1 cellular context compared by ENCODE assay signal in the genomic region with DNA sequence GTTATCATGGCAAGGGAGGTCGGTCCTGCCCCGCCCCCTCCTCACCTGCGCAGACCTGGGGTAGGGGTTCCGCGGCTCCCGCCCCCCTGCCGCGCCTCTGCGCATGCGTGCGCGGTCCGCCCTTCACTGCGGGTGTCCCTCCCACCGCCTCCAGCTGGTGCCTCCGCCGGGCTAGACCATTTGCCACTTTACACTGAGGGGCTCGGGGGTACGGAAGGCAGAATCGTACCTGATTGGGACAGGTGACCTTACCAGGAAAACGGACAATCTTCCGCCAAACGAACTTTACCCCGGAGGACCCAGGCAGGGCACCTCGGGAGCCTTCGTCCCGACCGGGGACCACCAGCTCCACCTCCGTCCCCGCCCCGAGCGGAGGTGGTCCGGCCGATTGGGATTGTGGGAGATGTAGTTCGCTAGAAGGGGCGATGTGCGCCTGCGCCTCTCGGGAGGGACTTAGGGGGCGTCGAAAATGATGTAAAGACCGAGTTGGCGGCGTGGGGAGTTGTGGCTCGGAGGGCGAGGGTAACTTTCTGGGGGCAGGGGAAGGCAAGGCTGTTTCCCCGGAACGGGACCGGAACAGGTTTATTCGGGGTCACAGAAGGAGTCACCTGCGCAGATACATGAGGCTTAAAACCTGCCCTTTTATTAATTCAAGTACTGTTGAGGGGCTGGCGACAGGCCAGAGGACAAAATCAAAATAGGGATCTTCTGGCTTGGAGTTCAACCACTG.
TF ChIP-seq lines count a peak whose summit lies in the region.

A gene with protein sequence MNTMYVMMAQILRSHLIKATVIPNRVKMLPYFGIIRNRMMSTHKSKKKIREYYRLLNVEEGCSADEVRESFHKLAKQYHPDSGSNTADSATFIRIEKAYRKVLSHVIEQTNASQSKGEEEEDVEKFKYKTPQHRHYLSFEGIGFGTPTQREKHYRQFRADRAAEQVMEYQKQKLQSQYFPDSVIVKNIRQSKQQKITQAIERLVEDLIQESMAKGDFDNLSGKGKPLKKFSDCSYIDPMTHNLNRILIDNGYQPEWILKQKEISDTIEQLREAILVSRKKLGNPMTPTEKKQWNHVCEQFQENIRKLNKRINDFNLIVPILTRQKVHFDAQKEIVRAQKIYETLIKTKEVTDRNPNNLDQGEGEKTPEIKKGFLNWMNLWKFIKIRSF (minus strand): TSS at position 344 of the 730 bp plus-strand sequence. CDS start 2,323 bp downstream, outside the sequence.

TF ChIP-seq in HepG2, 621 proteins besides CTCF, POLR2A, EP300 and RAD21 (continued from another document and continues in another):
- TF ChIP-seq, protein P1, sequence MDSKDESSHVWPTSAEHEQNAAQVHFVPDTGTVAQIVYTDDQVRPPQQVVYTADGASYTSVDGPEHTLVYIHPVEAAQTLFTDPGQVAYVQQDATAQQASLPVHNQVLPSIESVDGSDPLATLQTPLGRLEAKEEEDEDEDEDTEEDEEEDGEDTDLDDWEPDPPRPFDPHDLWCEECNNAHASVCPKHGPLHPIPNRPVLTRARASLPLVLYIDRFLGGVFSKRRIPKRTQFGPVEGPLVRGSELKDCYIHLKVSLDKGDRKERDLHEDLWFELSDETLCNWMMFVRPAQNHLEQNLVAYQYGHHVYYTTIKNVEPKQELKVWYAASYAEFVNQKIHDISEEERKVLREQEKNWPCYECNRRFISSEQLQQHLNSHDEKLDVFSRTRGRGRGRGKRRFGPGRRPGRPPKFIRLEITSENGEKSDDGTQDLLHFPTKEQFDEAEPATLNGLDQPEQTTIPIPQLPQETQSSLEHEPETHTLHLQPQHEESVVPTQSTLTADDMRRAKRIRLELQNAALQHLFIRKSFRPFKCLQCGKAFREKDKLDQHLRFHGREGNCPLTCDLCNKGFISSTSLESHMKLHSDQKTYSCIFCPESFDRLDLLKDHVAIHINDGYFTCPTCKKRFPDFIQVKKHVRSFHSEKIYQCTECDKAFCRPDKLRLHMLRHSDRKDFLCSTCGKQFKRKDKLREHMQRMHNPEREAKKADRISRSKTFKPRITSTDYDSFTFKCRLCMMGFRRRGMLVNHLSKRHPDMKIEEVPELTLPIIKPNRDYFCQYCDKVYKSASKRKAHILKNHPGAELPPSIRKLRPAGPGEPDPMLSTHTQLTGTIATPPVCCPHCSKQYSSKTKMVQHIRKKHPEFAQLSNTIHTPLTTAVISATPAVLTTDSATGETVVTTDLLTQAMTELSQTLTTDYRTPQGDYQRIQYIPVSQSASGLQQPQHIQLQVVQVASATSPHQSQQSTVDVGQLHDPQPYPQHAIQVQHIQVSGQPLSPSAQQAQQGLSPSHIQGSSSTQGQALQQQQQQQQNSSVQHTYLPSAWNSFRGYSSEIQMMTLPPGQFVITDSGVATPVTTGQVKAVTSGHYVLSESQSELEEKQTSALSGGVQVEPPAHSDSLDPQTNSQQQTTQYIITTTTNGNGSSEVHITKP (CRISPR knock-in tag; IDR thresholded peaks at IDR 0.05; ENCODE audit: low read depth) = peak; percentile 99
- TF ChIP-seq MBD4 (IDR thresholded peaks at IDR 0.05; ENCODE audit: borderline replicate concordance, low read length) (no peak), ZBTB7B (CRISPR knock-in tag; IDR thresholded peaks at IDR 0.05) (peak; percentile 92), HNRNPK (IDR thresholded peaks at IDR 0.05; ENCODE audit: low read depth, low read length, poor library complexity, severe bottlenecking) (no peak), MEF2D (CRISPR knock-in tag; IDR thresholded peaks at IDR 0.05) (peak; percentile 55; the same call in 1 of the 2 replicates), NFIB (CRISPR knock-in tag; IDR thresholded peaks at IDR 0.05; ENCODE audit: borderline replicate concordance) (no peak), ZNF75D (CRISPR knock-in tag; IDR thresholded peaks at IDR 0.05; ENCODE audit: borderline replicate concordance) (no peak), SETDB1 (CRISPR knock-in tag; IDR thresholded peaks at IDR 0.05; ENCODE audit: borderline replicate concordance) (no peak), ISX (CRISPR knock-in tag; conservative IDR thresholded peaks at IDR 0.05) (no peak), ELF3 (CRISPR knock-in tag; IDR thresholded peaks at IDR 0.05) (peak; percentile 44; the same call in 1 of the 2 replicates), ZNF577 (CRISPR knock-in tag; IDR thresholded peaks at IDR 0.05; ENCODE audit: borderline replicate concordance, low read depth) (no peak), NKX3-1 (CRISPR knock-in tag; IDR thresholded peaks at IDR 0.05) (no peak), XBP1 (CRISPR knock-in tag; IDR thresholded peaks at IDR 0.05) (no peak), ZNF333 (CRISPR knock-in tag; IDR thresholded peaks at IDR 0.05; ENCODE audit: borderline replicate concordance) (no peak), ZNF3 (CRISPR knock-in tag; IDR thresholded peaks at IDR 0.05) (no peak), RORA (CRISPR knock-in tag; IDR thresholded peaks at IDR 0.05) (no peak), HOXA9 (CRISPR knock-in tag; IDR thresholded peaks at IDR 0.05; ENCODE audit: borderline replicate concordance) (no peak), NR2C2 (CRISPR knock-in tag; IDR thresholded peaks at IDR 0.05; ENCODE audit: borderline replicate concordance) (peak; percentile 70; the same call in 1 of the 2 replicates), STAG1 (CRISPR knock-in tag; IDR thresholded peaks at IDR 0.05) (no peak), ZNF446 (CRISPR knock-in tag; IDR thresholded peaks at IDR 0.05) (no peak), ZMYM3 (CRISPR knock-in tag; IDR thresholded peaks at IDR 0.05) (no peak), ZMYM2 (CRISPR knock-in tag; IDR thresholded peaks at IDR 0.05) (no peak), ZNF17 (CRISPR knock-in tag; IDR thresholded peaks at IDR 0.05) (no peak)
- TF ChIP-seq, protein P2, sequence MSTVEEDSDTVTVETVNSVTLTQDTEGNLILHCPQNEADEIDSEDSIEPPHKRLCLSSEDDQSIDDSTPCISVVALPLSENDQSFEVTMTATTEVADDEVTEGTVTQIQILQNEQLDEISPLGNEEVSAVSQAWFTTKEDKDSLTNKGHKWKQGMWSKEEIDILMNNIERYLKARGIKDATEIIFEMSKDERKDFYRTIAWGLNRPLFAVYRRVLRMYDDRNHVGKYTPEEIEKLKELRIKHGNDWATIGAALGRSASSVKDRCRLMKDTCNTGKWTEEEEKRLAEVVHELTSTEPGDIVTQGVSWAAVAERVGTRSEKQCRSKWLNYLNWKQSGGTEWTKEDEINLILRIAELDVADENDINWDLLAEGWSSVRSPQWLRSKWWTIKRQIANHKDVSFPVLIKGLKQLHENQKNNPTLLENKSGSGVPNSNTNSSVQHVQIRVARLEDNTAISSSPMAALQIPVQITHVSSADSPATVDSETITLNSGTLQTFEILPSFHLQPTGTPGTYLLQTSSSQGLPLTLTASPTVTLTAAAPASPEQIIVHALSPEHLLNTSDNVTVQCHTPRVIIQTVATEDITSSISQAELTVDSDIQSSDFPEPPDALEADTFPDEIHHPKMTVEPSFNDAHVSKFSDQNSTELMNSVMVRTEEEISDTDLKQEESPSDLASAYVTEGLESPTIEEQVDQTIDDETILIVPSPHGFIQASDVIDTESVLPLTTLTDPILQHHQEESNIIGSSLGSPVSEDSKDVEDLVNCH (CRISPR knock-in tag; IDR thresholded peaks at IDR 0.05) = no peak
- TF ChIP-seq, protein P3, sequence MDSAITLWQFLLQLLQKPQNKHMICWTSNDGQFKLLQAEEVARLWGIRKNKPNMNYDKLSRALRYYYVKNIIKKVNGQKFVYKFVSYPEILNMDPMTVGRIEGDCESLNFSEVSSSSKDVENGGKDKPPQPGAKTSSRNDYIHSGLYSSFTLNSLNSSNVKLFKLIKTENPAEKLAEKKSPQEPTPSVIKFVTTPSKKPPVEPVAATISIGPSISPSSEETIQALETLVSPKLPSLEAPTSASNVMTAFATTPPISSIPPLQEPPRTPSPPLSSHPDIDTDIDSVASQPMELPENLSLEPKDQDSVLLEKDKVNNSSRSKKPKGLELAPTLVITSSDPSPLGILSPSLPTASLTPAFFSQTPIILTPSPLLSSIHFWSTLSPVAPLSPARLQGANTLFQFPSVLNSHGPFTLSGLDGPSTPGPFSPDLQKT (CRISPR knock-in tag; IDR thresholded peaks at IDR 0.05; ENCODE audit: borderline replicate concordance) = no peak
- TF ChIP-seq, protein P4, sequence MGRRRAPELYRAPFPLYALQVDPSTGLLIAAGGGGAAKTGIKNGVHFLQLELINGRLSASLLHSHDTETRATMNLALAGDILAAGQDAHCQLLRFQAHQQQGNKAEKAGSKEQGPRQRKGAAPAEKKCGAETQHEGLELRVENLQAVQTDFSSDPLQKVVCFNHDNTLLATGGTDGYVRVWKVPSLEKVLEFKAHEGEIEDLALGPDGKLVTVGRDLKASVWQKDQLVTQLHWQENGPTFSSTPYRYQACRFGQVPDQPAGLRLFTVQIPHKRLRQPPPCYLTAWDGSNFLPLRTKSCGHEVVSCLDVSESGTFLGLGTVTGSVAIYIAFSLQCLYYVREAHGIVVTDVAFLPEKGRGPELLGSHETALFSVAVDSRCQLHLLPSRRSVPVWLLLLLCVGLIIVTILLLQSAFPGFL (CRISPR knock-in tag; IDR thresholded peaks at IDR 0.05) = no peak
- TF ChIP-seq, protein P5, sequence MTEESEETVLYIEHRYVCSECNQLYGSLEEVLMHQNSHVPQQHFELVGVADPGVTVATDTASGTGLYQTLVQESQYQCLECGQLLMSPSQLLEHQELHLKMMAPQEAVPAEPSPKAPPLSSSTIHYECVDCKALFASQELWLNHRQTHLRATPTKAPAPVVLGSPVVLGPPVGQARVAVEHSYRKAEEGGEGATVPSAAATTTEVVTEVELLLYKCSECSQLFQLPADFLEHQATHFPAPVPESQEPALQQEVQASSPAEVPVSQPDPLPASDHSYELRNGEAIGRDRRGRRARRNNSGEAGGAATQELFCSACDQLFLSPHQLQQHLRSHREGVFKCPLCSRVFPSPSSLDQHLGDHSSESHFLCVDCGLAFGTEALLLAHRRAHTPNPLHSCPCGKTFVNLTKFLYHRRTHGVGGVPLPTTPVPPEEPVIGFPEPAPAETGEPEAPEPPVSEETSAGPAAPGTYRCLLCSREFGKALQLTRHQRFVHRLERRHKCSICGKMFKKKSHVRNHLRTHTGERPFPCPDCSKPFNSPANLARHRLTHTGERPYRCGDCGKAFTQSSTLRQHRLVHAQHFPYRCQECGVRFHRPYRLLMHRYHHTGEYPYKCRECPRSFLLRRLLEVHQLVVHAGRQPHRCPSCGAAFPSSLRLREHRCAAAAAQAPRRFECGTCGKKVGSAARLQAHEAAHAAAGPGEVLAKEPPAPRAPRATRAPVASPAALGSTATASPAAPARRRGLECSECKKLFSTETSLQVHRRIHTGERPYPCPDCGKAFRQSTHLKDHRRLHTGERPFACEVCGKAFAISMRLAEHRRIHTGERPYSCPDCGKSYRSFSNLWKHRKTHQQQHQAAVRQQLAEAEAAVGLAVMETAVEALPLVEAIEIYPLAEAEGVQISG (CRISPR knock-in tag; IDR thresholded peaks at IDR 0.05) = peak; percentile 80
- TF ChIP-seq, protein P6, sequence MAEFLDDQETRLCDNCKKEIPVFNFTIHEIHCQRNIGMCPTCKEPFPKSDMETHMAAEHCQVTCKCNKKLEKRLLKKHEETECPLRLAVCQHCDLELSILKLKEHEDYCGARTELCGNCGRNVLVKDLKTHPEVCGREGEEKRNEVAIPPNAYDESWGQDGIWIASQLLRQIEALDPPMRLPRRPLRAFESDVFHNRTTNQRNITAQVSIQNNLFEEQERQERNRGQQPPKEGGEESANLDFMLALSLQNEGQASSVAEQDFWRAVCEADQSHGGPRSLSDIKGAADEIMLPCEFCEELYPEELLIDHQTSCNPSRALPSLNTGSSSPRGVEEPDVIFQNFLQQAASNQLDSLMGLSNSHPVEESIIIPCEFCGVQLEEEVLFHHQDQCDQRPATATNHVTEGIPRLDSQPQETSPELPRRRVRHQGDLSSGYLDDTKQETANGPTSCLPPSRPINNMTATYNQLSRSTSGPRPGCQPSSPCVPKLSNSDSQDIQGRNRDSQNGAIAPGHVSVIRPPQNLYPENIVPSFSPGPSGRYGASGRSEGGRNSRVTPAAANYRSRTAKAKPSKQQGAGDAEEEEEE (CRISPR knock-in tag; IDR thresholded peaks at IDR 0.05; ENCODE audit: borderline replicate concordance) = no peak
- TF ChIP-seq, protein P7, sequence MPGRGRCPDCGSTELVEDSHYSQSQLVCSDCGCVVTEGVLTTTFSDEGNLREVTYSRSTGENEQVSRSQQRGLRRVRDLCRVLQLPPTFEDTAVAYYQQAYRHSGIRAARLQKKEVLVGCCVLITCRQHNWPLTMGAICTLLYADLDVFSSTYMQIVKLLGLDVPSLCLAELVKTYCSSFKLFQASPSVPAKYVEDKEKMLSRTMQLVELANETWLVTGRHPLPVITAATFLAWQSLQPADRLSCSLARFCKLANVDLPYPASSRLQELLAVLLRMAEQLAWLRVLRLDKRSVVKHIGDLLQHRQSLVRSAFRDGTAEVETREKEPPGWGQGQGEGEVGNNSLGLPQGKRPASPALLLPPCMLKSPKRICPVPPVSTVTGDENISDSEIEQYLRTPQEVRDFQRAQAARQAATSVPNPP (CRISPR knock-in tag; IDR thresholded peaks at IDR 0.05) = no peak
- TF ChIP-seq, protein P8, sequence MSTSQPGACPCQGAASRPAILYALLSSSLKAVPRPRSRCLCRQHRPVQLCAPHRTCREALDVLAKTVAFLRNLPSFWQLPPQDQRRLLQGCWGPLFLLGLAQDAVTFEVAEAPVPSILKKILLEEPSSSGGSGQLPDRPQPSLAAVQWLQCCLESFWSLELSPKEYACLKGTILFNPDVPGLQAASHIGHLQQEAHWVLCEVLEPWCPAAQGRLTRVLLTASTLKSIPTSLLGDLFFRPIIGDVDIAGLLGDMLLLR (CRISPR knock-in tag; IDR thresholded peaks at IDR 0.05) = 0 out of 2 replicates have a peak, but pooled peaks have one; percentile 22
- TF ChIP-seq, protein P9, sequence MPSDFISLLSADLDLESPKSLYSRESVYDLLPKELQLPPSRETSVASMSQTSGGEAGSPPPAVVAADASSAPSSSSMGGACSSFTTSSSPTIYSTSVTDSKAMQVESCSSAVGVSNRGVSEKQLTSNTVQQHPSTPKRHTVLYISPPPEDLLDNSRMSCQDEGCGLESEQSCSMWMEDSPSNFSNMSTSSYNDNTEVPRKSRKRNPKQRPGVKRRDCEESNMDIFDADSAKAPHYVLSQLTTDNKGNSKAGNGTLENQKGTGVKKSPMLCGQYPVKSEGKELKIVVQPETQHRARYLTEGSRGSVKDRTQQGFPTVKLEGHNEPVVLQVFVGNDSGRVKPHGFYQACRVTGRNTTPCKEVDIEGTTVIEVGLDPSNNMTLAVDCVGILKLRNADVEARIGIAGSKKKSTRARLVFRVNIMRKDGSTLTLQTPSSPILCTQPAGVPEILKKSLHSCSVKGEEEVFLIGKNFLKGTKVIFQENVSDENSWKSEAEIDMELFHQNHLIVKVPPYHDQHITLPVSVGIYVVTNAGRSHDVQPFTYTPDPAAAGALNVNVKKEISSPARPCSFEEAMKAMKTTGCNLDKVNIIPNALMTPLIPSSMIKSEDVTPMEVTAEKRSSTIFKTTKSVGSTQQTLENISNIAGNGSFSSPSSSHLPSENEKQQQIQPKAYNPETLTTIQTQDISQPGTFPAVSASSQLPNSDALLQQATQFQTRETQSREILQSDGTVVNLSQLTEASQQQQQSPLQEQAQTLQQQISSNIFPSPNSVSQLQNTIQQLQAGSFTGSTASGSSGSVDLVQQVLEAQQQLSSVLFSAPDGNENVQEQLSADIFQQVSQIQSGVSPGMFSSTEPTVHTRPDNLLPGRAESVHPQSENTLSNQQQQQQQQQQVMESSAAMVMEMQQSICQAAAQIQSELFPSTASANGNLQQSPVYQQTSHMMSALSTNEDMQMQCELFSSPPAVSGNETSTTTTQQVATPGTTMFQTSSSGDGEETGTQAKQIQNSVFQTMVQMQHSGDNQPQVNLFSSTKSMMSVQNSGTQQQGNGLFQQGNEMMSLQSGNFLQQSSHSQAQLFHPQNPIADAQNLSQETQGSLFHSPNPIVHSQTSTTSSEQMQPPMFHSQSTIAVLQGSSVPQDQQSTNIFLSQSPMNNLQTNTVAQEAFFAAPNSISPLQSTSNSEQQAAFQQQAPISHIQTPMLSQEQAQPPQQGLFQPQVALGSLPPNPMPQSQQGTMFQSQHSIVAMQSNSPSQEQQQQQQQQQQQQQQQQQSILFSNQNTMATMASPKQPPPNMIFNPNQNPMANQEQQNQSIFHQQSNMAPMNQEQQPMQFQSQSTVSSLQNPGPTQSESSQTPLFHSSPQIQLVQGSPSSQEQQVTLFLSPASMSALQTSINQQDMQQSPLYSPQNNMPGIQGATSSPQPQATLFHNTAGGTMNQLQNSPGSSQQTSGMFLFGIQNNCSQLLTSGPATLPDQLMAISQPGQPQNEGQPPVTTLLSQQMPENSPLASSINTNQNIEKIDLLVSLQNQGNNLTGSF (CRISPR knock-in tag; IDR thresholded peaks at IDR 0.05) = no peak
